Comparison of ENCODE assay signal across 8 cellular contexts in the genomic region with DNA sequence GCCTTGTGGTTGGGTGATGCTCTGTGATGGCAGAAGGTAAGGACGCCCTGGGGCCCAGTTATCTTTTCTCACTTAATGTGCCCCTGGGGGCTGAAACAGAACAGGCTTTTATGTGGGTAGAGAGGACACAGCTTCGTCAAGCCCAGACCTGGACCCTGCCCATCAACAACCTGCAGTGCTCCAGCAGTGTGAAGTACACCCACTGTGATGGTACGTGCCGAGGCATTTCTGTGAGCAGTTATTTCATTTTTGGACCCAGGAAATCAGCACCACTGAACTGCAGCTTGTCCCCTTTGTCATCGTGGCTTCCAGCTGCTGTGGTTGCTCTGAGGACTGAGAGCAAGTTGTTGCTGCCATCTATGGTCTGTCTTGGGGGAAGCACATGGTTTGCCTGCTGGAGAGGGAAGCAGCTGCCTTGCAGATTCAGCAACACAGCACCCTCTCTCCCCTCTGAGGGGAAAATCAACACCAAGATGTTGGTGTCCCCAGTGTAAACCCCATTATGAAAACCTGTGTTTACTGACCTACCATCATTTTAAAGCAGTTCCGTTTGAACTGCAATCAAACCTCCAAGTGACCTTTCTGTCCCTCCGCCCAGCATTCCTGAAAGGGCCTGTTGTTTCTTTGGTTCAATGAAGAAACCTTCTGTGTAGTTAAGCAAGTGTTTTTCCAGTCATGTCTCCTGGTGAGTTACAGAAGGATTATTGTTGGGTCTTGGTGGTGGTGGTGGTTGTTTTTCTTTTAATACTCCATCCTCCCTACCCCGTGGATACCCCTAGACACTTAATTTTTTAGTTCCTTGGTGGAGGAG.
DNase-seq lines count a peak whose midpoint lies in the region; ATAC-seq, FAIRE-seq and TF ChIP-seq lines count a peak whose summit lies in the region.

No MANE protein-coding gene starts in this region.

- CTCF ChIA-PET in BJ (lab: Yijun Ruan, JAX) (interaction anchor here (0.6 to 6.3 kb wide), 37 partner anchors 9 to 1725 kb away, joined by 3 to 134 read pairs (median 5); no protein-coding TSS in a partner anchor), HepG2 (lab: Yijun Ruan, JAX; ENCODE audit: low intra/inter-chr PET ratio, low total read pairs) (interaction anchor here (0.8 to 4.1 kb wide), 6 partner anchors 20 to 294 kb away, joined by 5 to 34 read pairs (median 8); no protein-coding TSS in a partner anchor)

- TF ChIP-seq RAD21 in HepG2 (CRISPR knock-in tag; IDR thresholded peaks at IDR 0.05) = peak; percentile 94

- H2AFZ ChIP-seq in HepG2 (ENCODE audit: low read length) = peak overlapping the region; percentile 25

- H3K9ac ChIP-seq in HepG2 (ENCODE audit: insufficient read depth, low read depth, low read length) = peak overlapping the region; percentile 84

- H3K4me3 ChIP-seq in BJ (ENCODE audit: low read depth, low read length) (no peak overlapping the region), HepG2 (replicated peaks in 1 of 3; ENCODE audit: insufficient read depth in 1 of 3, low read depth in 2 of 3, low read length in 3 of 3) (peak overlapping the region; percentile 68 to 74 (median 69))

- in situ Hi-C loops in HepG2 (cut with HindIII; ENCODE audit: extremely low pct_ligation_motif_present, low pct_unique_long_range_greater_than_20kb) = loop anchor here (5.0 to 10.0 kb wide), 2 partner anchors 167 to 290 kb away; no protein-coding TSS in a partner anchor

- intact Hi-C loops in HepG2 (cut with micrococcal nuclease; ENCODE audit: unreplicated experiment) = loop anchor here (1.0 to 5.0 kb wide), 12 partner anchors 16 to 525 kb away; a partner anchor contains a TSS

- peaks cover 4% of the 10 kb centered on the region; the same call in 1 of the 2 replicates for H4K20me1 ChIP-seq in HepG2 (ENCODE audit: insufficient read depth, low read length)

- no peak for DNase-seq in BJ (ENCODE audit: low read depth)
- DNase-seq in NCI-H345 (lab: John Stamatoyannopoulos, UW) = peak; percentile 91
- DNase-seq in activated CD4-positive, alpha-beta T cell treated with anti-CD3 and anti-CD28 coated beads for 24 hours (ENCODE audit: low read depth in 2 of 2) = peak; percentile 15 to 43
- peak; percentile 82 for DNase-seq in cerebellum (ENCODE audit: low spot score)
- DNase-seq in HepG2 (ENCODE audit: low spot score) = peak; percentile 100
- DNase-seq in stimulated activated CD4-positive, alpha-beta T cell treated with anti-CD3 and anti-CD28 coated beads, TNF-alpha, amount 100 ng/mL, for 4 hours (ENCODE audit: low read depth in 3 of 3) = peak; percentile 29 to 42 (median 32)

- H3K9me3 ChIP-seq in HepG2 (ENCODE audit: low read length) = no peaks in the 10 kb centered on the region

- TF ChIP-seq EP300 in HepG2 (IDR thresholded peaks at IDR 0.05; ENCODE audit: low read depth in 2 of 2, low read length in 2 of 2) = peak; percentile 88 to 99
- TF ChIP-seq EP300 in HepG2 (CRISPR knock-in tag; IDR thresholded peaks at IDR 0.05; ENCODE audit: borderline replicate concordance) = peak; percentile 99

- H3K4me1 ChIP-seq in HepG2 (ENCODE audit: insufficient read depth, low read length) = peaks cover 51% of the 10 kb centered on the region

- ATAC-seq in GM19043 (IDR thresholded peaks at IDR 0.05; ENCODE audit: low read depth, unreplicated experiment) = peak; percentile 95
- ATAC-seq in HG03280 (IDR thresholded peaks at IDR 0.05; ENCODE audit: unreplicated experiment) = peak; percentile 96
- peak; percentile 94 for ATAC-seq in HepG2

- POLR2A ChIA-PET in BJ (lab: Charles Lee) (interaction anchor here (0.6 to 0.9 kb wide), 3 partner anchors 15 to 161 kb away, joined by 3 to 11 read pairs (median 3); no protein-coding TSS in a partner anchor), HepG2 (lab: Yijun Ruan, JAX) (interaction anchor here (0.7 to 5.9 kb wide), 22 partner anchors 8 to 1119 kb away, joined by 3 to 124 read pairs (median 6); a partner anchor contains a TSS)

- TF ChIP-seq CTCF in BJ (IDR thresholded peaks at IDR 0.05; ENCODE audit: insufficient read depth, low read depth, low read length) (peak; percentile 88), HepG2 (CRISPR knock-in tag; IDR thresholded peaks at IDR 0.05) (peak; percentile 99)

- H3K27me3 ChIP-seq in BJ (ENCODE audit: control insufficient read depth, insufficient read depth, low read length) (no peaks in the 10 kb centered on the region), HepG2 (ENCODE audit: control insufficient read depth in 1 of 2, insufficient read depth in 2 of 2, low read length in 2 of 2) (no peaks in the 10 kb centered on the region)

- BruUV-seq in HepG2 (replicated peaks; lab: Mats Ljungman, UMichigan) = no TSS peak

- H3K79me2 ChIP-seq in HepG2 (ENCODE audit: insufficient read depth, low read length) = peaks cover 49% of the 10 kb centered on the region

- WGBS in HepG2 (ENCODE audit: low lambda C conversion rate) = 3% methylated on average over 8 of the region's 8 CpGs

- H3K4me2 ChIP-seq in HepG2 (ENCODE audit: low read depth, low read length) = peak overlapping the region; percentile 83

- peak; percentile 98 for FAIRE-seq in HepG2 (lab: Jason Lieb, UNC)

- peak in 1 of 2 experiments; percentile 77; a peak in 2 of 4 replicates for TF ChIP-seq POLR2A in HepG2 (IDR thresholded peaks at IDR 0.05; ENCODE audit: insufficient read depth in 1 of 2, low read depth in 2 of 2, low read length in 2 of 2)

- H3K36me3 ChIP-seq in BJ (ENCODE audit: control insufficient read depth, insufficient read depth, low read length) (no peaks in the 10 kb centered on the region), HepG2 (replicated peaks in 1 of 2; ENCODE audit: control insufficient read depth in 1 of 2, insufficient read depth in 2 of 2, low read length in 2 of 2) (peaks cover 0 to 8% of the 10 kb centered on the region in 2 experiments; a peak in 2 of 5 replicates)

- H3K27ac ChIP-seq in HepG2 (ENCODE audit: extremely low read length, insufficient read depth, low read length) = peak overlapping the region; percentile 89

TF ChIP-seq in HepG2, 621 proteins besides CTCF, POLR2A, EP300 and RAD21 (continues in another document):
- TF ChIP-seq MAFG (CRISPR knock-in tag; IDR thresholded peaks at IDR 0.05) = no peak
- 0 out of 2 replicates have a peak, but pooled peaks have one; percentile 70 for TF ChIP-seq BRD4 (CRISPR knock-in tag; IDR thresholded peaks at IDR 0.05)
- peak; percentile 91 for TF ChIP-seq HNF4A (CRISPR knock-in tag; IDR thresholded peaks at IDR 0.05)
- TF ChIP-seq CEBPB (IDR thresholded peaks at IDR 0.05; ENCODE audit: borderline replicate concordance, low read depth, low read length) = peak; percentile 81
- TF ChIP-seq, protein P1, sequence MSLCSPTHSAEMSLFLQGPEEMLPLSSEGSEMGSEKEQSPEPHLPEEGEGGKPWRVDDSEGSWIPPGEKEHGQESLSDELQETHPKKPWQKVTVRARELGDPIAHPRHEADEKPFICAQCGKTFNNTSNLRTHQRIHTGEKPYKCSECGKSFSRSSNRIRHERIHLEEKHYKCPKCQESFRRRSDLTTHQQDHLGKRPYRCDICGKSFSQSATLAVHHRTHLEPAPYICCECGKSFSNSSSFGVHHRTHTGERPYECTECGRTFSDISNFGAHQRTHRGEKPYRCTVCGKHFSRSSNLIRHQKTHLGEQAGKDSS (CRISPR knock-in tag; IDR thresholded peaks at IDR 0.05; ENCODE audit: borderline replicate concordance, low read depth) = peak; percentile 91; the same call in 1 of the 2 replicates
- peak; percentile 69 for TF ChIP-seq ZNF768 (CRISPR knock-in tag; IDR thresholded peaks at IDR 0.05)
- TF ChIP-seq, protein P2, sequence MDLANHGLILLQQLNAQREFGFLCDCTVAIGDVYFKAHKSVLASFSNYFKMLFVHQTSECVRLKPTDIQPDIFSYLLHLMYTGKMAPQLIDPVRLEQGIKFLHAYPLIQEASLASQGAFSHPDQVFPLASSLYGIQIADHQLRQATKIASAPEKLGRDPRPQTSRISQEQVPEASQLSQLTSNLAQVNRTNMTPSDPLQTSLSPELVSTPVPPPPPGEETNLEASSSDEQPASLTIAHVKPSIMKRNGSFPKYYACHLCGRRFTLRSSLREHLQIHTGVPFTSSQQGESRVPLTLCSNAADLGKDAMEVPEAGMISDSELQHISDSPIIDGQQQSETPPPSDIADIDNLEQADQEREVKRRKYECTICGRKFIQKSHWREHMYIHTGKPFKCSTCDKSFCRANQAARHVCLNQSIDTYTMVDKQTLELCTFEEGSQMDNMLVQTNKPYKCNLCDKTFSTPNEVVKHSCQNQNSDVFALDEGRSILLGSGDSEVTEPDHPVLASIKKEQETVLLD (CRISPR knock-in tag; IDR thresholded peaks at IDR 0.05; ENCODE audit: low read depth) = no peak
- peak; percentile 99 for TF ChIP-seq ISL2 (CRISPR knock-in tag; IDR thresholded peaks at IDR 0.05)
- TF ChIP-seq TAF15 (IDR thresholded peaks at IDR 0.05; ENCODE audit: low read depth, low read length, poor library complexity, severe bottlenecking) = no peak
- TF ChIP-seq, protein P3, sequence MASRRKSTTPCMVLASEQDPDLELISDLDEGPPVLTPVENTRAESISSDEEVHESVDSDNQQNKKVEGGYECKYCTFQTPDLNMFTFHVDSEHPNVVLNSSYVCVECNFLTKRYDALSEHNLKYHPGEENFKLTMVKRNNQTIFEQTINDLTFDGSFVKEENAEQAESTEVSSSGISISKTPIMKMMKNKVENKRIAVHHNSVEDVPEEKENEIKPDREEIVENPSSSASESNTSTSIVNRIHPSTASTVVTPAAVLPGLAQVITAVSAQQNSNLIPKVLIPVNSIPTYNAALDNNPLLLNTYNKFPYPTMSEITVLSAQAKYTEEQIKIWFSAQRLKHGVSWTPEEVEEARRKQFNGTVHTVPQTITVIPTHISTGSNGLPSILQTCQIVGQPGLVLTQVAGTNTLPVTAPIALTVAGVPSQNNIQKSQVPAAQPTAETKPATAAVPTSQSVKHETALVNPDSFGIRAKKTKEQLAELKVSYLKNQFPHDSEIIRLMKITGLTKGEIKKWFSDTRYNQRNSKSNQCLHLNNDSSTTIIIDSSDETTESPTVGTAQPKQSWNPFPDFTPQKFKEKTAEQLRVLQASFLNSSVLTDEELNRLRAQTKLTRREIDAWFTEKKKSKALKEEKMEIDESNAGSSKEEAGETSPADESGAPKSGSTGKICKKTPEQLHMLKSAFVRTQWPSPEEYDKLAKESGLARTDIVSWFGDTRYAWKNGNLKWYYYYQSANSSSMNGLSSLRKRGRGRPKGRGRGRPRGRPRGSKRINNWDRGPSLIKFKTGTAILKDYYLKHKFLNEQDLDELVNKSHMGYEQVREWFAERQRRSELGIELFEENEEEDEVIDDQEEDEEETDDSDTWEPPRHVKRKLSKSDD (CRISPR knock-in tag; IDR thresholded peaks at IDR 0.05; ENCODE audit: low read depth) = peak; percentile 83; the same call in 1 of the 2 replicates
- TF ChIP-seq SP140L (CRISPR knock-in tag; IDR thresholded peaks at IDR 0.05; ENCODE audit: borderline replicate concordance) = peak; percentile 88; the same call in 1 of the 2 replicates
- TF ChIP-seq EHMT2 (IDR thresholded peaks at IDR 0.05; ENCODE audit: borderline replicate concordance, low read depth, low read length) = peak; percentile 84; the same call in 1 of the 2 replicates
- TF ChIP-seq, protein P4, sequence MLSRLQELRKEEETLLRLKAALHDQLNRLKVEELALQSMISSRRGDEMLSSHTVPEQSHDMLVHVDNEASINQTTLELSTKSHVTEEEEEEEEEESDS (CRISPR knock-in tag; IDR thresholded peaks at IDR 0.05; ENCODE audit: borderline replicate concordance) = no peak
- TF ChIP-seq SNAPC2 (CRISPR knock-in tag; IDR thresholded peaks at IDR 0.05) = peak; percentile 58; the same call in 1 of the 2 replicates
